ENCODE assay signal across 14 cellular contexts in genomic region chr11:44589301-44589700, GRCh38. TPM values are rescaled to one million over a fixed set of nuclear protein-coding genes. Genes with fewer than 3 reads are reported as not detected.
A peak's percentile ranks its signal among the peaks of the same experiment; 100 is the strongest.
DNase-seq lines count a peak whose midpoint lies in the region; ATAC-seq and TF ChIP-seq lines count a peak whose summit lies in the region.
"Had no signal": no experiment of that assay in that cellular context is flagged by ENCODE, and none has a peak within 500 bp of the region (broad histone marks: within the 10 kb centered on the region; RNA-seq: fewer than 3 reads in every experiment).

No MANE protein-coding gene starts in this region.

- H3K36me3 ChIP-seq in muscle layer of duodenum (ENCODE audit: control insufficient read depth in 1 of 2, insufficient read depth in 2 of 2, low read length in 2 of 2), result no peaks in the 10 kb centered on the region

- H3K36me3 Mint-ChIP-seq in Calu3 (ENCODE audit: insufficient read depth, unreplicated experiment), result no peaks in the 10 kb centered on the region

- H3K9me3 Mint-ChIP-seq in Calu3 (ENCODE audit: low read depth, unreplicated experiment), result no peaks in the 10 kb centered on the region
- H3K9me3 Mint-ChIP-seq: stimulated activated naive CD8-positive, alpha-beta T cell treated with anti-CD3 and anti-CD28 coated beads, Interleukin-15, amount 100 ng/mL, for 72 hours had no signal

- no TSS peak for BruUV-seq in Calu3 (replicated peaks; lab: Mats Ljungman, UMichigan)

- no peak overlapping the region for H3K4me3 Mint-ChIP-seq in Calu3 (ENCODE audit: low read depth, unreplicated experiment)
- H3K4me3 Mint-ChIP-seq: activated CD8-positive, alpha-beta T cell treated with anti-CD3 and anti-CD28 coated beads, Interleukin-2, amount 10 ng/mL, durations not matched to agents 7 days and 5 days; stimulated activated naive CD8-positive, alpha-beta T cell treated with anti-CD3 and anti-CD28 coated beads, Interleukin-15, amount 100 ng/mL, for 72 hours had no signal

- H3K27ac ChIP-seq in cingulate gyrus (ENCODE audit: low read depth, low read length) (peak overlapping the region; percentile 1), muscle layer of duodenum (ENCODE audit: low read length) (peak overlapping the region; percentile 39)

- no peaks in the 10 kb centered on the region for H3K27me3 ChIP-seq in muscle layer of duodenum (ENCODE audit: low read depth, low read length)

- H3K27ac Mint-ChIP-seq in Calu3 (ENCODE audit: unreplicated experiment), result no peak overlapping the region
- H3K27ac Mint-ChIP-seq: activated CD8-positive, alpha-beta T cell treated with anti-CD3 and anti-CD28 coated beads, Interleukin-2, amount 10 ng/mL, durations not matched to agents 7 days and 5 days had no signal

- H3K9me3 ChIP-seq in muscle layer of duodenum (ENCODE audit: control insufficient read depth in 1 of 2, low read length in 2 of 2), result no peaks in the 10 kb centered on the region

- DNase-seq in AG08395 (ENCODE audit: low spot score), result peak; percentile 65
- peak; percentile 16 for DNase-seq in HK-2 (ENCODE audit: unreplicated experiment)
- DNase-seq in Calu3, result no peak
- DNase-seq in GOT3 (lab: John Stamatoyannopoulos, UW), result no peak
- DNase-seq: activated CD8-positive, alpha-beta T cell treated with anti-CD3 and anti-CD28 coated beads, Interleukin-2, amount 10 ng/mL, durations not matched to agents 7 days and 5 days; kidney; NCI-H1105 treated with DMSO at 0.1 percent for 48 hours; NCI-H69; stimulated activated CD4-positive, alpha-beta T cell treated with anti-CD3 and anti-CD28 coated beads, Interleukin-1b, Interleukin-23, amount 100 ng/mL, for 48 hours; stimulated activated naive CD8-positive, alpha-beta T cell treated with anti-CD3 and anti-CD28 coated beads, Interleukin-15, amount 100 ng/mL, for 72 hours had no signal

- intact Hi-C loops in Calu3 (cut with micrococcal nuclease; ENCODE audit: unreplicated experiment), result no loop called here

- H3K27me3 Mint-ChIP-seq in Calu3 (ENCODE audit: unreplicated experiment), result no peaks in the 10 kb centered on the region
- H3K27me3 Mint-ChIP-seq: stimulated activated naive CD8-positive, alpha-beta T cell treated with anti-CD3 and anti-CD28 coated beads, Interleukin-15, amount 100 ng/mL, for 72 hours had no signal

- peaks cover 16 to 39% of the 10 kb centered on the region in 2 donors for H3K4me1 ChIP-seq in muscle layer of duodenum (ENCODE audit: control insufficient read depth in 1 of 2, insufficient read depth in 2 of 2, low read length in 2 of 2)

- CTCF ChIA-PET in Calu3 (lab: Charles Lee), result interaction anchor here (0.5 kb wide), 1 partner anchor 824 kb away, joined by 3 read pairs; no protein-coding TSS in a partner anchor

- TF ChIP-seq CTCF in Calu3 (IDR thresholded peaks at IDR 0.05; ENCODE audit: unreplicated experiment), result no peak

- H3K4me1 Mint-ChIP-seq in Calu3 (ENCODE audit: low read depth, unreplicated experiment), result peaks cover 10% of the 10 kb centered on the region

- ATAC-seq in GM18858 (IDR thresholded peaks at IDR 0.05; ENCODE audit: unreplicated experiment) (no peak), GM21390 (IDR thresholded peaks at IDR 0.05; ENCODE audit: unreplicated experiment) (no peak)
- ATAC-seq: activated CD8-positive, alpha-beta T cell treated with anti-CD3 and anti-CD28 coated beads, Interleukin-2, amount 10 ng/mL, durations not matched to agents 7 days and 5 days; stimulated activated naive CD8-positive, alpha-beta T cell treated with anti-CD3 and anti-CD28 coated beads, Interleukin-15, amount 100 ng/mL, for 72 hours had no signal

- H3K4me3 ChIP-seq in muscle layer of duodenum (ENCODE audit: low read depth in 1 of 2, low read length in 2 of 2), result no peak overlapping the region

RNA-seq across cellular contexts. Expression of gene CD82, which starts 23.8 kb away (rescaled TPM):
- 26.4 and 32.6 TPM in 2 replicates for total RNA-seq in Calu3 (2022)

Comparison
In these comparisons a context has a peak if more than half of its experiments do, and no peak if none do; other contexts are left out.
1. DNase-seq: peak in AG08395 (single experiment) and HK-2 (single experiment); none in Calu3 (single experiment) and GOT3 (single experiment).